Comparison of ENCODE assay signal across 9 cellular contexts in the genomic region with DNA sequence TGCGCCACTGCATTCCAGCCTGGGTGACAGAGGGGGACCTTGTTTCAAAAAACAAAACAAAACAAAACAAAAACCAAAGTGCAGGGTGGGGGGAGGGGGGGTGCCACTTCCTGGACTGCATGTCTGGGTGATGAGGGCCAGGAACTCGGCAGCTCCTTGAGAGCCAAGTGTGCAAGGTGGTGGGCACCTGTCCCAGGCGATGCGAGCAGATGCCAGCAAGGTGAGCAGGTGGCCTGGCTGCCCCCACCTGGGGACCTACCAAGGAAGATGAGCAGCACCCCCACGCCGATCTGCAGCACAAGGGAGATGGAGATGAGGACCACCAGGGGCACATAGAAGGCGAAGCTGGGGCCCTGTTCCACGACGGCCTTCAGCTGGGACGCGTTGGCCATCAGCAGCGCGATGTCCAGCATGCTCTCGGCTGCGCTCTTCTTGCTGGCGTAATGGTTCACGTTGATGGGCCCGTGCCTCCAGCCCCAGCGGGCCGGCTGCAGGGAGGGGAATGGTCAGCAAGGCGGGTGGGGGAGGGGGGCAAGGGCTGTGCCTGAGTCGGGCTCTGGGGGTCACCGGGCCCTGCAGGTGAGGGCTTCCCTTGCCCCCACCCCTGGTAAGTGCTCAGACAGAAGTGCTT. TPM values are rescaled to one million over a fixed set of nuclear protein-coding genes. Genes with fewer than 3 reads are reported as not detected.
DNase-seq lines count a peak whose midpoint lies in the region; ATAC-seq and TF ChIP-seq lines count a peak whose summit lies in the region.
"Had no signal": no experiment of that assay in that cellular context is flagged by ENCODE, and none has a peak within 500 bp of the region (broad histone marks: within the 10 kb centered on the region; RNA-seq: fewer than 3 reads in every experiment).

No MANE protein-coding gene starts in this region.

- no peaks in the 10 kb centered on the region for H3K27me3 ChIP-seq in CD8-positive, alpha-beta T cell (ENCODE audit: insufficient read depth, low read length)
- no peaks in the 10 kb centered on the region for H3K27me3 ChIP-seq in heart right ventricle
- H3K27me3 ChIP-seq in psoas muscle (ENCODE audit: insufficient read depth in 3 of 3, low read length in 2 of 3): no peaks in the 10 kb centered on the region

- TF ChIP-seq CTCF in CD8-positive, alpha-beta T cell (IDR thresholded peaks at IDR 0.05): no peak
- TF ChIP-seq CTCF in heart right ventricle (IDR thresholded peaks at IDR 0.05) (no peak), psoas muscle (IDR thresholded peaks at IDR 0.05) (no peak)

- ATAC-seq in CD8-positive, alpha-beta T cell: peak; percentile 57
- ATAC-seq in heart right ventricle: no peak
- ATAC-seq in psoas muscle: no peak

- no peak for TF ChIP-seq POLR2A in erythroblast (IDR thresholded peaks at IDR 0.05; ENCODE audit: low read length)

- peaks cover 3% of the 10 kb centered on the region for H3K36me3 ChIP-seq in CD8-positive, alpha-beta T cell (ENCODE audit: insufficient read depth, low read length)
- H3K36me3 ChIP-seq in heart right ventricle (peaks cover 0 to 67% (median 24%) of the 10 kb centered on the region in 9 donors), psoas muscle (ENCODE audit: insufficient read depth in 1 of 2, low read depth in 1 of 2) (peaks cover 0 to 48% of the 10 kb centered on the region in 2 donors)

- H3K27ac ChIP-seq in CD8-positive, alpha-beta T cell (ENCODE audit: low read depth, low read length): peak overlapping the region; percentile 37
- H3K27ac ChIP-seq in heart right ventricle (peak overlapping the region in 8 of 10 donors; percentile 57 to 99 (median 64)), psoas muscle (peak overlapping the region; percentile 30)

- H3K9me3 ChIP-seq in CD8-positive, alpha-beta T cell (ENCODE audit: low read length): no peaks in the 10 kb centered on the region
- H3K9me3 ChIP-seq in heart right ventricle: no peaks in the 10 kb centered on the region
- no peaks in the 10 kb centered on the region for H3K9me3 ChIP-seq in psoas muscle

- CTCF ChIA-PET in CD8-positive, alpha-beta T cell (lab: Charles Lee): interaction anchor here (1.0 to 1.6 kb wide), 2 partner anchors 17 to 19 kb away, joined by 3 to 10 read pairs; no protein-coding TSS in a partner anchor

- 82 to 89% methylated on average over 23 of the region's 23 CpGs for WGBS in heart right ventricle, 2 donors
- WGBS in psoas muscle, 3 donors: 74 to 79% (median 78%) methylated on average over 18 to 23 of the region's 23 CpGs

- POLR2A ChIA-PET in CD8-positive, alpha-beta T cell (lab: Charles Lee): interaction anchor here (0.9 to 2.9 kb wide), 5 partner anchors 8 to 98 kb away, joined by 3 to 9 read pairs (median 3); a partner anchor contains a TSS

- DNase-seq in CD8-positive, alpha-beta T cell: peak in 1 of 7 experiments; percentile 61
- DNase-seq in T-helper 2 cell treated with Interferon-gamma antibody and Interleukin-4, amounts not matched to agents 5 μg/mL and 100 μg/mL, for 36 hours (ENCODE audit: low spot score): no peak
- DNase-seq in heart right ventricle (no peak), psoas muscle (peak in 1 of 2 donors; percentile 43), NCI-H146 (lab: John Stamatoyannopoulos, UW) (no peak), occipital lobe (lab: John Stamatoyannopoulos, UW) (no peak), erythroblast (lab: John Stamatoyannopoulos, UW) (no peak), HK-2 (ENCODE audit: unreplicated experiment) (no peak)
- DNase-seq: NCI-H446 treated with DMSO at 0.1 percent for 48 hours had no signal

- peaks cover 60% of the 10 kb centered on the region for H3K4me1 Mint-ChIP-seq in CD8-positive, alpha-beta T cell (ENCODE audit: low read depth)
- H3K4me1 Mint-ChIP-seq in T-helper 2 cell treated with Interferon-gamma antibody and Interleukin-4, amounts not matched to agents 5 μg/mL and 100 μg/mL, for 36 hours (ENCODE audit: low read depth): peaks cover 16% of the 10 kb centered on the region

- peak overlapping the region; percentile 97 for H3K27ac Mint-ChIP-seq in CD8-positive, alpha-beta T cell
- peak overlapping the region; percentile 82 for H3K27ac Mint-ChIP-seq in T-helper 2 cell treated with Interferon-gamma antibody and Interleukin-4, amounts not matched to agents 5 μg/mL and 100 μg/mL, for 36 hours

- H3K4me3 ChIP-seq in CD8-positive, alpha-beta T cell (ENCODE audit: low read depth, low read length): no peak overlapping the region
- H3K4me3 ChIP-seq in heart right ventricle: no peak overlapping the region
- no peak overlapping the region for H3K4me3 ChIP-seq in psoas muscle

- H3K9me3 Mint-ChIP-seq in CD8-positive, alpha-beta T cell: no peaks in the 10 kb centered on the region
- no peaks in the 10 kb centered on the region for H3K9me3 Mint-ChIP-seq in T-helper 2 cell treated with Interferon-gamma antibody and Interleukin-4, amounts not matched to agents 5 μg/mL and 100 μg/mL, for 36 hours

- H3K27me3 Mint-ChIP-seq in CD8-positive, alpha-beta T cell (ENCODE audit: low read depth): no peaks in the 10 kb centered on the region
- H3K27me3 Mint-ChIP-seq in T-helper 2 cell treated with Interferon-gamma antibody and Interleukin-4, amounts not matched to agents 5 μg/mL and 100 μg/mL, for 36 hours (ENCODE audit: low read depth): no peaks in the 10 kb centered on the region

- H3K4me3 Mint-ChIP-seq in CD8-positive, alpha-beta T cell: peak overlapping the region; percentile 81
- H3K4me3 Mint-ChIP-seq in T-helper 2 cell treated with Interferon-gamma antibody and Interleukin-4, amounts not matched to agents 5 μg/mL and 100 μg/mL, for 36 hours: peak overlapping the region; percentile 48

- peaks cover 47% of the 10 kb centered on the region for H3K4me1 ChIP-seq in CD8-positive, alpha-beta T cell (ENCODE audit: insufficient read depth, low read length)
- peaks cover 27 to 82% (median 53%) of the 10 kb centered on the region in 9 donors for H3K4me1 ChIP-seq in heart right ventricle
- peaks cover 43% of the 10 kb centered on the region for H3K4me1 ChIP-seq in psoas muscle

- peaks cover 43% of the 10 kb centered on the region for H3K36me3 Mint-ChIP-seq in CD8-positive, alpha-beta T cell
- H3K36me3 Mint-ChIP-seq in T-helper 2 cell treated with Interferon-gamma antibody and Interleukin-4, amounts not matched to agents 5 μg/mL and 100 μg/mL, for 36 hours (ENCODE audit: low read depth): peaks cover 6% of the 10 kb centered on the region

- intact Hi-C loops in CD8-positive, alpha-beta T cell (cut with DNase I, micrococcal nuclease): no loop called here
- intact Hi-C loops in heart right ventricle (cut with DNase I) (no loop called here), psoas muscle (cut with DNase I) (no loop called here)

RNA-seq across cellular contexts. Expression of a gene that starts 7.8 kb away (rescaled TPM):
- total RNA-seq in CD8-positive, alpha-beta T cell: 100 to 1,000 TPM; 214 to 229 TPM
- total RNA-seq in heart right ventricle (10 to 100 TPM; 35.5 to 77.1 (median 41.3) TPM), psoas muscle (10 to 100 TPM; 17.8 to 24.8 (median 21.2) TPM), occipital lobe (7.5 TPM)
- polyA plus RNA-seq in heart right ventricle (10 to 100 TPM; 39.8 to 50.3 TPM), psoas muscle (10 to 100 TPM; 19.2 to 40.1 (median 22.8) TPM)

RNA-seq across cellular contexts. Expression of a gene that starts 30.2 kb away (rescaled TPM):
- 10 to 100 TPM; 72.1 to 78.0 TPM for total RNA-seq in CD8-positive, alpha-beta T cell
- total RNA-seq in heart right ventricle (10 to 100 TPM; 22.3 to 33.7 (median 25.9) TPM), psoas muscle (10 to 100 TPM; 27.9 to 46.7 (median 38.2) TPM), occipital lobe (15.3 TPM)
- polyA plus RNA-seq in heart right ventricle (10 to 100 TPM; 41.9 to 47.3 TPM), psoas muscle (10 to 100 TPM; 62.1 to 86.3 (median 66.1) TPM)

RNA-seq across cellular contexts. Expression of a gene that starts 57.7 kb away (rescaled TPM):
- under 1 TPM; 0.25 to 0.30 TPM for total RNA-seq in CD8-positive, alpha-beta T cell
- total RNA-seq in heart right ventricle: 100 to 1,000 TPM; 138 to 236 (median 200) TPM
- 100 to 1,000 TPM in 1 of 2 donors, 10 to 100 TPM in 1; 16.6 to 115 TPM for polyA plus RNA-seq in heart right ventricle
- total RNA-seq in psoas muscle: 10 to 100 TPM; 35.5 to 58.8 (median 43.0) TPM
- 10 to 100 TPM in 2 of 3 donors, 1 to 10 TPM in 1; 8.1 to 22.5 (median 11.9) TPM for polyA plus RNA-seq in psoas muscle
- total RNA-seq in occipital lobe: 16.4 TPM

Comparison
In these comparisons a context has a peak if more than half of its experiments do, and no peak if none do; other contexts are left out.
1. RNA of a gene that starts 57.7 kb away (total RNA-seq): 138 to 236 TPM in heart right ventricle, 35.5 to 58.8 TPM in psoas muscle and 16.4 TPM in occipital lobe (single experiment); 0.25 to 0.30 TPM in CD8-positive, alpha-beta T cell; every median in the first group is over 10 times any median in the second.
2. Peak in every context shown above with its lines, with median percentiles within 50 percentile points of each other: H3K27ac ChIP-seq.